ENCODE assay signal across 28 cellular contexts in the genomic region with DNA sequence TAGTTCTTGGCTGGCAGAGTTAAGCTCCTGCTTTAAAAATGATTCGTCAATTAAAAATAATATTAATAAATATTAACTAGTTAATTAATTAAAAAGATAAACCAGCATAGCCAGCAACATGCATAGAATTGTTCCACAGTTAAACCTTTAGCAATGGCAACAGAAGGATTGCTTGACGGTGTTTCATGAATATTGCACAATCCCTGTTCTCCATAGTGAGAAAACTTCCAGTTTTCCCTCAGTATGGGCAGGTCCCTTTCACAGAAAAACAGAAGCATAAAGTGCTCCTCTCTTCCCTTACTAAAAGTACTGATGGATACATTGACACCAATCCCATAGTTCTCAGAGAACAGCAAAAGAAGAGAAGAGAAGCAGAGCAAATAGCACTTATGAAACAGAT.
DNase-seq lines count a peak whose midpoint lies in the region; ATAC-seq, FAIRE-seq and TF ChIP-seq lines count a peak whose summit lies in the region.
"Had no signal": no experiment of that assay in that cellular context is flagged by ENCODE, and none has a peak within 500 bp of the region (broad histone marks: within the 10 kb centered on the region; RNA-seq: fewer than 3 reads in every experiment).

No MANE protein-coding gene starts in this region.

- no peak overlapping the region for H3K27ac ChIP-seq in HepG2 (ENCODE audit: extremely low read length, insufficient read depth, low read length)
- no peak overlapping the region for H3K27ac ChIP-seq in right lobe of liver
- peak overlapping the region; percentile 57 for H3K27ac ChIP-seq in VCaP
- H3K27ac ChIP-seq: 22Rv1, Peyer's patch, SJCRH30 had no signal

- TF ChIP-seq CTCF in HepG2 (CRISPR knock-in tag; IDR thresholded peaks at IDR 0.05) (no peak), right lobe of liver (IDR thresholded peaks at IDR 0.05) (no peak), VCaP (conservative IDR thresholded peaks at IDR 0.05) (no peak), fibroblast of mammary gland (conservative IDR thresholded peaks at IDR 0.05; ENCODE audit: control insufficient read depth, insufficient read depth, low read depth, low read length) (no peak)

- TF ChIP-seq EP300 in HepG2 (IDR thresholded peaks at IDR 0.05; ENCODE audit: low read depth in 2 of 2, low read length in 2 of 2) (no peak), HepG2 (CRISPR knock-in tag; IDR thresholded peaks at IDR 0.05; ENCODE audit: borderline replicate concordance) (no peak)

- intact Hi-C loops in HepG2 (cut with micrococcal nuclease; ENCODE audit: unreplicated experiment) (loop anchor here (10.0 kb wide), 1 partner anchor 946 kb away; a partner anchor contains a TSS), right lobe of liver (cut with DNase I) (no loop called here)

- H3K27me3 ChIP-seq in HepG2 (ENCODE audit: control insufficient read depth in 1 of 2, insufficient read depth in 2 of 2, low read length in 2 of 2) = no peaks in the 10 kb centered on the region
- H3K27me3 ChIP-seq in right lobe of liver = no peaks in the 10 kb centered on the region
- H3K27me3 ChIP-seq: Peyer's patch had no signal

- no peak for TF ChIP-seq POLR2A in HepG2 (IDR thresholded peaks at IDR 0.05; ENCODE audit: insufficient read depth in 1 of 2, low read depth in 2 of 2, low read length in 2 of 2)
- no peak for TF ChIP-seq POLR2A in right lobe of liver (IDR thresholded peaks at IDR 0.05)

- H3K36me3 ChIP-seq in HepG2 (replicated peaks in 1 of 2; ENCODE audit: control insufficient read depth in 1 of 2, insufficient read depth in 2 of 2, low read length in 2 of 2) = no peaks in the 10 kb centered on the region
- no peaks in the 10 kb centered on the region for H3K36me3 ChIP-seq in right lobe of liver
- H3K36me3 ChIP-seq: Peyer's patch, SJCRH30 had no signal

- TF ChIP-seq RAD21 in HepG2 (CRISPR knock-in tag; IDR thresholded peaks at IDR 0.05) = no peak

- H4K20me1 ChIP-seq in HepG2 (ENCODE audit: insufficient read depth, low read length) = no peaks in the 10 kb centered on the region

- H3K79me2 ChIP-seq in HepG2 (ENCODE audit: insufficient read depth, low read length) = no peaks in the 10 kb centered on the region

- no peak for DNase-seq in HepG2 (ENCODE audit: low spot score)
- DNase-seq in right lobe of liver = no peak
- DNase-seq in fibroblast of mammary gland (ENCODE audit: low read depth) = peak; percentile 41
- DNase-seq in T-helper 1 cell = no peak
- no peak for DNase-seq in HuH-7.5 (ENCODE audit: low spot score)
- DNase-seq: CD4-positive, CD25-positive, alpha-beta regulatory T cell; COR-L47; DMS 273 treated with DMSO at 0.1 percent for 48 hours; DND-41; H7; HFFc6; NCI-H1105; NCI-H146; NCI-H2029; NCI-H2227 treated with DMSO at 0.1 percent for 48 hours; NCI-H510A treated with DMSO at 0.1 percent for 48 hours; NCI-H774; NK-92 treated with Interleukin-12 subunit alpha and Interleukin-12 subunit beta, amount 100 ng/mL, for 24 hours; Peyer's patch; SJCRH30; T-cell had no signal

- H2AFZ ChIP-seq in HepG2 (ENCODE audit: low read length) = no peak overlapping the region

- H3K4me2 ChIP-seq in HepG2 (ENCODE audit: low read depth, low read length) = no peak overlapping the region

- no TSS peak for BruUV-seq in HepG2 (replicated peaks; lab: Mats Ljungman, UMichigan)

- in situ Hi-C loops in HepG2 (cut with HindIII; ENCODE audit: extremely low pct_ligation_motif_present, low pct_unique_long_range_greater_than_20kb) = no loop called here

- FAIRE-seq in HepG2 (lab: Jason Lieb, UNC) = no peak
- FAIRE-seq: GM12892, GM18507, GM19239 had no signal

- CTCF ChIA-PET in HepG2 (lab: Yijun Ruan, JAX; ENCODE audit: low intra/inter-chr PET ratio, low total read pairs) = no interaction called here

- no peak for ATAC-seq in HepG2
- no peak for ATAC-seq in right lobe of liver
- ATAC-seq in GM19351 (IDR thresholded peaks at IDR 0.05; ENCODE audit: unreplicated experiment) = no peak
- ATAC-seq in GM18907 (IDR thresholded peaks at IDR 0.05; ENCODE audit: unreplicated experiment) = no peak
- ATAC-seq: T-cell had no signal

- H3K9ac ChIP-seq in HepG2 (ENCODE audit: insufficient read depth, low read depth, low read length) = no peak overlapping the region

- H3K9me3 ChIP-seq in HepG2 (ENCODE audit: low read length) = no peaks in the 10 kb centered on the region
- H3K9me3 ChIP-seq in right lobe of liver = no peaks in the 10 kb centered on the region
- H3K9me3 ChIP-seq: Peyer's patch, SJCRH30 had no signal

- WGBS in HepG2 (ENCODE audit: low lambda C conversion rate) = 20% methylated on average over 2 of the region's 2 CpGs
- 62% methylated on average over 2 of the region's 2 CpGs for WGBS in right lobe of liver (ENCODE audit: insufficient coverage, low coverage, low lambda C conversion rate, missing lambda C conversion rate)

- POLR2A ChIA-PET in HepG2 (lab: Yijun Ruan, JAX) = no interaction called here

- H3K4me1 ChIP-seq in HepG2 (ENCODE audit: insufficient read depth, low read length) (no peaks in the 10 kb centered on the region), right lobe of liver (no peaks in the 10 kb centered on the region)
- H3K4me1 ChIP-seq: Peyer's patch, SJCRH30 had no signal

- no peak overlapping the region for H3K4me3 ChIP-seq in HepG2 (replicated peaks in 1 of 3; ENCODE audit: insufficient read depth in 1 of 3, low read depth in 2 of 3, low read length in 3 of 3)
- no peak overlapping the region for H3K4me3 ChIP-seq in right lobe of liver
- H3K4me3 ChIP-seq in fibroblast of mammary gland (ENCODE audit: control insufficient read depth, low read depth, low read length) = no peak overlapping the region
- H3K4me3 ChIP-seq: Peyer's patch, SJCRH30 had no signal

TF ChIP-seq in HepG2, 621 proteins besides CTCF, POLR2A, EP300 and RAD21:
- TF ChIP-seq ZNF558 (CRISPR knock-in tag; IDR thresholded peaks at IDR 0.05; ENCODE audit: borderline replicate concordance) (no peak), CEBPG (CRISPR knock-in tag; IDR thresholded peaks at IDR 0.05) (peak; percentile 45), CEBPB (IDR thresholded peaks at IDR 0.05; ENCODE audit: borderline replicate concordance, low read depth, low read length) (peak; percentile 91)
